ENCODE assay signal across 8 cellular contexts in genomic region chr1:7783826-7784491, GRCh38. TPM values are rescaled to one million over a fixed set of nuclear protein-coding genes. Genes with fewer than 3 reads are reported as not detected.
A peak's percentile ranks its signal among the peaks of the same experiment; 100 is the strongest.
DNase-seq lines count a peak whose midpoint lies in the region; ATAC-seq and TF ChIP-seq lines count a peak whose summit lies in the region.

Gene PER3 (plus strand): TSS chr1:7784291. CDS start chr1:7784878, 587 bp downstream.

- intact Hi-C loops in spleen (cut with DNase I; ENCODE audit: low total_unique reads): no loop called here

- TF ChIP-seq CTCF in AG04449 (IDR thresholded peaks at IDR 0.05; ENCODE audit: insufficient read depth, low read length, missing control alignments): no peak
- peak in 1 of 11 experiments; percentile 8 for TF ChIP-seq CTCF in spleen (IDR thresholded peaks at IDR 0.05 in 8 of 11, conservative IDR thresholded peaks at IDR 0.05 in 3 of 11)

- no peaks in the 10 kb centered on the region for H3K27me3 ChIP-seq in spleen (replicated peaks in 1 of 7)

- POLR2A ChIA-PET in AG04449 (lab: Yijun Ruan, JAX): interaction anchor here (0.6 kb wide), 1 partner anchor 12 kb away, joined by 4 read pairs; no protein-coding TSS in a partner anchor

- ATAC-seq in GM18870 (IDR thresholded peaks at IDR 0.05; ENCODE audit: unreplicated experiment) (peak; percentile 71), HG03108 (IDR thresholded peaks at IDR 0.05; ENCODE audit: unreplicated experiment) (peak; percentile 87)

- TF ChIP-seq POLR2A in spleen (IDR thresholded peaks at IDR 0.05): no peak

- peaks cover 0 to 38% (median 21%) of the 10 kb centered on the region in 6 donors for H3K36me3 ChIP-seq in spleen

- CTCF ChIA-PET in AG04449 (lab: Yijun Ruan, JAX): interaction anchor here (1.5 to 2.0 kb wide), 2 partner anchors 10 to 116 kb away, joined by 3 to 6 read pairs; no protein-coding TSS in a partner anchor

- 1 to 15% (median 2%) methylated on average over 14 to 90 of the region's 90 CpGs for WGBS in spleen, 5 donors

- H3K4me1 ChIP-seq in spleen: peaks cover 5 to 62% (median 35%) of the 10 kb centered on the region in 6 donors

- peak within 1 kb of the TSS; percentile 69 to 87 (median 82) for H3K27ac ChIP-seq in spleen

- no peaks in the 10 kb centered on the region for H3K9me3 ChIP-seq in spleen

- H3K4me3 ChIP-seq in AG04449 (ENCODE audit: low read depth, low read length) (peak within 1 kb of the TSS; percentile 60), spleen (peak within 1 kb of the TSS; percentile 40 to 77 (median 54))

- peak; percentile 61 for DNase-seq in AG04449 (ENCODE audit: low read depth, low spot score)
- DNase-seq in NCI-H2227 (lab: John Stamatoyannopoulos, UW; ENCODE audit: unreplicated experiment): peak; percentile 99
- peak; percentile 78 for DNase-seq in activated CD4-positive, CD25-positive, alpha-beta regulatory T cell treated with anti-CD3 and anti-CD28 coated beads, Interleukin-2, amount 50 U/mL, for 16 hours (ENCODE audit: low read depth, low spot score)
- peak; percentile 93 for DNase-seq in central memory CD4-positive, alpha-beta T cell
- DNase-seq in iris pigment epithelial cell (ENCODE audit: low read depth): peak; percentile 96
- DNase-seq in spleen: peak; percentile 98

RNA-seq across cellular contexts. Expression of gene PER3, which starts in this region (rescaled TPM):
- total RNA-seq in spleen: 10 to 100 TPM in 5 of 7 donors, 1 to 10 TPM in 2; 7.7 to 17.5 (median 14.1) TPM
- polyA plus RNA-seq in spleen: 1 to 10 TPM; 1.7 to 3.5 (median 3.2) TPM

Comparison
In these comparisons a context has a peak if more than half of its experiments do, and no peak if none do; other contexts are left out.
1. Peak in every context shown above with its lines: DNase-seq, ATAC-seq, H3K4me3 ChIP-seq and H3K27ac ChIP-seq.